8 cellular contexts compared by ENCODE assay signal in genomic region chr16:56332464-56333079, GRCh38.
DNase-seq lines count a peak whose midpoint lies in the region; TF ChIP-seq lines count a peak whose summit lies in the region.

No MANE protein-coding gene starts in this region.

- H3K79me2 ChIP-seq in osteoblast (ENCODE audit: insufficient read depth, low read length) = no peaks in the 10 kb centered on the region

- no peaks in the 10 kb centered on the region for H3K4me1 ChIP-seq in osteoblast (ENCODE audit: insufficient read depth, low read length)

- DNase-seq in RPMI7951 (ENCODE audit: low read depth) = peak; percentile 57
- peak; percentile 72 for DNase-seq in fibroblast of mammary gland (ENCODE audit: low read depth)
- peak; percentile 98 for DNase-seq in osteoblast (ENCODE audit: insufficient read length, low spot score, missing footprints)
- no peak for DNase-seq in NCI-H446 treated with DMSO at 0.1 percent for 48 hours (lab: John Stamatoyannopoulos, UW)
- no peak for DNase-seq in NCI-H82 (lab: John Stamatoyannopoulos, UW)
- no peak for DNase-seq in NCI-H2227 (lab: John Stamatoyannopoulos, UW; ENCODE audit: unreplicated experiment)
- DNase-seq in NCI-H2081 (lab: John Stamatoyannopoulos, UW) = no peak

- H3K27ac ChIP-seq in osteoblast (ENCODE audit: low read depth, low read length) = no peak overlapping the region

- no peaks in the 10 kb centered on the region for H4K20me1 ChIP-seq in osteoblast (ENCODE audit: insufficient read depth, low read length)

- no peaks in the 10 kb centered on the region for H3K27me3 ChIP-seq in osteoblast (ENCODE audit: insufficient read depth, low read length)

- TF ChIP-seq CTCF in GM12873 (IDR thresholded peaks at IDR 0.05; ENCODE audit: insufficient read depth, low read depth, low read length, missing control alignments) = peak; percentile 18
- peak; percentile 53 for TF ChIP-seq CTCF in fibroblast of mammary gland (conservative IDR thresholded peaks at IDR 0.05; ENCODE audit: control insufficient read depth, insufficient read depth, low read depth, low read length)
- peak; percentile 55 for TF ChIP-seq CTCF in osteoblast (IDR thresholded peaks at IDR 0.05; ENCODE audit: extremely low read depth, low read depth, low read length)

- H3K4me3 ChIP-seq in fibroblast of mammary gland (ENCODE audit: control insufficient read depth, low read depth, low read length) = no peak overlapping the region
- H3K4me3 ChIP-seq in osteoblast (ENCODE audit: insufficient read depth, low read length) = no peak overlapping the region

- no peaks in the 10 kb centered on the region for H3K9me3 ChIP-seq in osteoblast (ENCODE audit: low read depth, low read length)

- H2AFZ ChIP-seq in osteoblast (ENCODE audit: low read length) = peak overlapping the region; percentile 31

- no peaks in the 10 kb centered on the region for H3K36me3 ChIP-seq in osteoblast (ENCODE audit: insufficient read depth, low read length)

- H3K4me2 ChIP-seq in osteoblast (ENCODE audit: insufficient read depth, low read length) = no peak overlapping the region

Comparison
In these comparisons a context has a peak if more than half of its experiments do, and no peak if none do; other contexts are left out.
1. DNase-seq: peak in RPMI7951 (single experiment), fibroblast of mammary gland (single experiment) and osteoblast (single experiment); none in NCI-H446 treated with DMSO at 0.1 percent for 48 hours (single experiment), NCI-H82 (single experiment), NCI-H2227 (single experiment) and NCI-H2081 (0 of 2).
2. Peak in every context shown above with its lines, with median percentiles within 50 percentile points of each other: CTCF ChIP-seq.